ENCODE assay signal across 11 cellular contexts in genomic region chr1:7299994-7300393, GRCh38.
A peak's percentile ranks its signal among the peaks of the same experiment; 100 is the strongest.
DNase-seq lines count a peak whose midpoint lies in the region; ATAC-seq and TF ChIP-seq lines count a peak whose summit lies in the region.
"Had no signal": no experiment of that assay in that cellular context is flagged by ENCODE, and none has a peak within 500 bp of the region (broad histone marks: within the 10 kb centered on the region; RNA-seq: fewer than 3 reads in every experiment).

No MANE protein-coding gene starts in this region.

- H4K8ac ChIP-seq in IMR-90 (ENCODE audit: low read depth in 2 of 2, low read length in 2 of 2) (peak overlapping the region; percentile 86 to 98), mesendoderm (ENCODE audit: low read depth, low read length) (no peak overlapping the region)

- no peak; the same call in 1 of the 2 replicates for TF ChIP-seq POLR2A in IMR-90 (IDR thresholded peaks at IDR 0.05; ENCODE audit: low read depth, low read length)

- ATAC-seq in IMR-90 (ENCODE audit: low read depth) (peak; percentile 33), GM21723 (IDR thresholded peaks at IDR 0.05; ENCODE audit: unreplicated experiment) (no peak)
- ATAC-seq in effector memory CD8-positive, alpha-beta T cell (replicated peaks) = no peak
- ATAC-seq in natural killer cell treated with Interleukin-12 subunit alpha and Interleukin-12 subunit beta and Interleukin-15 and Interleukin-18, amount 100 ng/mL, for 72 hours = no peak

- H4K91ac ChIP-seq in IMR-90 (ENCODE audit: insufficient read depth, low read depth, low read length) = peak overlapping the region; percentile 100

- peak overlapping the region; percentile 99 for H3K23ac ChIP-seq in IMR-90 (ENCODE audit: low read depth, low read length)
- no peak overlapping the region for H3K23ac ChIP-seq in mesendoderm (ENCODE audit: low read length)

- H2AFZ ChIP-seq in IMR-90 (replicated peaks; ENCODE audit: low read length, poor library complexity) = no peak overlapping the region

- H3K9me3 Mint-ChIP-seq in effector memory CD8-positive, alpha-beta T cell = peaks cover 0 to 8% of the 10 kb centered on the region in 2 donors
- H3K9me3 Mint-ChIP-seq in natural killer cell treated with Interleukin-12 subunit alpha and Interleukin-12 subunit beta and Interleukin-15 and Interleukin-18, amount 100 ng/mL, for 72 hours = no peaks in the 10 kb centered on the region
- H3K9me3 Mint-ChIP-seq: activated CD4-positive, alpha-beta memory T cell treated with anti-CD3 and anti-CD28 coated beads, Interleukin-2, amount 10 ng/mL, durations not matched to agents 7 days and 5 days had no signal

- POLR2A ChIA-PET in IMR-90 (lab: Charles Lee; ENCODE audit: unreplicated experiment) = no interaction called here

- H4K20me1 ChIP-seq in IMR-90 (ENCODE audit: insufficient read depth, low read length) = 0 out of 2 replicates have a peak, but pooled peaks cover 3% of the 10 kb centered on the region

- H3K4ac ChIP-seq in IMR-90 (ENCODE audit: low read depth, low read length) = peak overlapping the region; percentile 100
- no peak overlapping the region for H3K4ac ChIP-seq in mesendoderm (ENCODE audit: low read depth, low read length)

- peaks cover 38 to 84% of the 10 kb centered on the region in 2 donors for H3K27me3 Mint-ChIP-seq in effector memory CD8-positive, alpha-beta T cell
- peaks cover 25 to 51% of the 10 kb centered on the region in 2 donors for H3K27me3 Mint-ChIP-seq in natural killer cell treated with Interleukin-12 subunit alpha and Interleukin-12 subunit beta and Interleukin-15 and Interleukin-18, amount 100 ng/mL, for 72 hours

- H3K4me1 Mint-ChIP-seq in effector memory CD8-positive, alpha-beta T cell (ENCODE audit: low read depth in 2 of 2) = no peaks in the 10 kb centered on the region
- no peaks in the 10 kb centered on the region for H3K4me1 Mint-ChIP-seq in natural killer cell treated with Interleukin-12 subunit alpha and Interleukin-12 subunit beta and Interleukin-15 and Interleukin-18, amount 100 ng/mL, for 72 hours (ENCODE audit: low read depth in 2 of 2)
- H3K4me1 Mint-ChIP-seq: activated CD4-positive, alpha-beta memory T cell treated with anti-CD3 and anti-CD28 coated beads, Interleukin-2, amount 10 ng/mL, durations not matched to agents 7 days and 5 days; CD14-positive monocyte had no signal

- TF ChIP-seq CTCF in IMR-90 (conservative IDR thresholded peaks at IDR 0.05; ENCODE audit: low read depth, low read length) = no peak
- TF ChIP-seq CTCF in colonic mucosa (IDR thresholded peaks at IDR 0.05) = no peak

- no peaks in the 10 kb centered on the region for H3K27me3 ChIP-seq in IMR-90 (ENCODE audit: control insufficient read depth, insufficient read depth, low read length)
- H3K27me3 ChIP-seq in colonic mucosa = no peaks in the 10 kb centered on the region
- H3K27me3 ChIP-seq in mesendoderm (ENCODE audit: insufficient read depth, low read length, poor library complexity) = no peaks in the 10 kb centered on the region

- peak overlapping the region; percentile 100 for H2BK120ac ChIP-seq in IMR-90 (ENCODE audit: low read depth, low read length)
- H2BK120ac ChIP-seq in mesendoderm (ENCODE audit: low read depth, low read length) = no peak overlapping the region

- peak overlapping the region; percentile 99 for H2BK20ac ChIP-seq in IMR-90 (ENCODE audit: low read depth, low read length)

- BruUV-seq in IMR-90 (replicated peaks; lab: Mats Ljungman, UMichigan) = no TSS peak

- H3K4me2 ChIP-seq in IMR-90 (ENCODE audit: low read depth, low read length) = peak overlapping the region; percentile 82
- no peak overlapping the region for H3K4me2 ChIP-seq in mesendoderm (ENCODE audit: low read length)

- H3K36me3 ChIP-seq in IMR-90 (ENCODE audit: control insufficient read depth, insufficient read depth, low read length) = no peaks in the 10 kb centered on the region
- no peaks in the 10 kb centered on the region for H3K36me3 ChIP-seq in colonic mucosa
- H3K36me3 ChIP-seq in mesendoderm (ENCODE audit: control insufficient read depth, insufficient read depth, low read length) = no peaks in the 10 kb centered on the region

- H4K5ac ChIP-seq in IMR-90 (ENCODE audit: low read depth, low read length) = peak overlapping the region; percentile 98
- H4K5ac ChIP-seq in mesendoderm (ENCODE audit: low read length) = no peak overlapping the region

- H3K27ac ChIP-seq in IMR-90 (ENCODE audit: insufficient read depth, low read length) = peak overlapping the region; percentile 90
- H3K27ac ChIP-seq in colonic mucosa = peak overlapping the region; percentile 64
- peak overlapping the region; percentile 76 for H3K27ac ChIP-seq in mesendoderm (ENCODE audit: low read depth, low read length)

- intact Hi-C loops in IMR-90 (cut with micrococcal nuclease) = loop anchor here (5.0 to 10.0 kb wide), 4 partner anchors 78 to 345 kb away; no protein-coding TSS in a partner anchor
- intact Hi-C loops in colonic mucosa (cut with DNase I) = no loop called here

- H2AK9ac ChIP-seq in IMR-90 (replicated peaks; ENCODE audit: low read depth, low read length, poor library complexity) = peak overlapping the region; percentile 92

- H3K9me3 ChIP-seq in IMR-90 (ENCODE audit: control insufficient read depth, insufficient read depth, low read length) (peaks cover 8% of the 10 kb centered on the region), colonic mucosa (no peaks in the 10 kb centered on the region)

- dilution Hi-C loops in IMR-90 (cut with HindIII; ENCODE audit: low sequenced_read_pairs, unreplicated experiment) = no loop called here

- peak overlapping the region; percentile 98 for H3K14ac ChIP-seq in IMR-90 (replicated peaks; ENCODE audit: low read depth, low read length)

- H3K18ac ChIP-seq in IMR-90 (ENCODE audit: low read depth, low read length) (peak overlapping the region; percentile 98), mesendoderm (ENCODE audit: low read length) (peak overlapping the region; percentile 31)

- no peaks in the 10 kb centered on the region for H3K79me2 ChIP-seq in mesendoderm (ENCODE audit: control insufficient read depth, insufficient read depth, low read length)

- H3K79me1 ChIP-seq in IMR-90 (ENCODE audit: low read depth in 1 of 2, low read length in 2 of 2) = no peaks in the 10 kb centered on the region
- no peaks in the 10 kb centered on the region for H3K79me1 ChIP-seq in mesendoderm (ENCODE audit: low read length)

- H2AK5ac ChIP-seq in IMR-90 (ENCODE audit: low read depth, low read length) (0 out of 2 replicates have a peak overlapping the region, but pooled peaks have one; percentile 46), mesendoderm (ENCODE audit: low read length) (no peak overlapping the region)

- DNase-seq in ACHN = peak; percentile 12
- DNase-seq in IMR-90 = peak; percentile 96
- DNase-seq in colonic mucosa = peak; percentile 16
- DNase-seq in mesendoderm = no peak
- DNase-seq in HPDE6-E6E7 (ENCODE audit: extremely low spot score) = no peak
- no peak for DNase-seq in effector memory CD8-positive, alpha-beta T cell
- no peak for DNase-seq in natural killer cell treated with Interleukin-12 subunit alpha and Interleukin-12 subunit beta and Interleukin-15 and Interleukin-18, amount 100 ng/mL, for 72 hours (ENCODE audit: low spot score)
- DNase-seq: activated CD4-positive, alpha-beta memory T cell treated with anti-CD3 and anti-CD28 coated beads, Interleukin-2, amount 10 ng/mL, durations not matched to agents 7 days and 5 days; NCI-H1105 treated with DMSO at 0.1 percent for 48 hours had no signal

- in situ Hi-C loops in ACHN (cut with HindIII; ENCODE audit: low pct_ligation_motif_present, low pct_unique_long_range_greater_than_20kb, low sequenced_read_pairs) = no loop called here
- in situ Hi-C loops in IMR-90 (cut with MboI; ENCODE audit: low sequenced_read_pairs) = no loop called here

- H3K4me3 ChIP-seq in IMR-90 (ENCODE audit: insufficient read depth, low read depth, low read length) = no peak overlapping the region
- no peak overlapping the region for H3K4me3 ChIP-seq in colonic mucosa
- no peak overlapping the region for H3K4me3 ChIP-seq in mesendoderm (ENCODE audit: low read length)

- H3K56ac ChIP-seq in IMR-90 (ENCODE audit: extremely low read depth, insufficient read depth, low read length) (peak overlapping the region; percentile 98), mesendoderm (ENCODE audit: low read length) (no peak overlapping the region)

- WGBS in IMR-90 (ENCODE audit: extremely low coverage in 2 of 2, insufficient read length in 1 of 2), 2 experiments = no CpG with 5 or more reads among the region's 2 CpGs
- WGBS in mesendoderm (ENCODE audit: extremely low coverage, insufficient coverage, low lambda C conversion rate) = no CpG with 5 or more reads among the region's 2 CpGs

- H2BK5ac ChIP-seq in IMR-90 (ENCODE audit: low read depth, low read length, poor library complexity, severe bottlenecking) (peak overlapping the region; percentile 99), mesendoderm (ENCODE audit: low read length) (no peak overlapping the region)

- H3K4me3 Mint-ChIP-seq in effector memory CD8-positive, alpha-beta T cell = no peak overlapping the region
- H3K4me3 Mint-ChIP-seq in natural killer cell treated with Interleukin-12 subunit alpha and Interleukin-12 subunit beta and Interleukin-15 and Interleukin-18, amount 100 ng/mL, for 72 hours = no peak overlapping the region
- H3K4me3 Mint-ChIP-seq: activated CD4-positive, alpha-beta memory T cell treated with anti-CD3 and anti-CD28 coated beads, Interleukin-2, amount 10 ng/mL, durations not matched to agents 7 days and 5 days; CD14-positive monocyte had no signal

- H3K4me1 ChIP-seq in IMR-90 (ENCODE audit: control insufficient read depth, insufficient read depth, low read length) (peaks cover 18% of the 10 kb centered on the region), colonic mucosa (no peaks in the 10 kb centered on the region), mesendoderm (ENCODE audit: control insufficient read depth, low read depth, low read length) (peaks cover 2% of the 10 kb centered on the region)

- no peaks in the 10 kb centered on the region for H3K36me3 Mint-ChIP-seq in effector memory CD8-positive, alpha-beta T cell (ENCODE audit: insufficient read depth)
- no peaks in the 10 kb centered on the region for H3K36me3 Mint-ChIP-seq in natural killer cell treated with Interleukin-12 subunit alpha and Interleukin-12 subunit beta and Interleukin-15 and Interleukin-18, amount 100 ng/mL, for 72 hours
- H3K36me3 Mint-ChIP-seq: CD14-positive monocyte had no signal

- H2BK15ac ChIP-seq in IMR-90 (ENCODE audit: low read depth, low read length) = peak overlapping the region; percentile 96; the same call in 2 of the 3 replicates
- no peak overlapping the region for H2BK15ac ChIP-seq in mesendoderm (replicated peaks; ENCODE audit: low read depth)

- CTCF ChIA-PET in IMR-90 (lab: Yijun Ruan, JAX) = interaction anchor here (0.6 kb wide), 1 partner anchor 653 kb away, joined by 3 read pairs; no protein-coding TSS in a partner anchor

- H3K27ac Mint-ChIP-seq in effector memory CD8-positive, alpha-beta T cell = no peak overlapping the region
- H3K27ac Mint-ChIP-seq in natural killer cell treated with Interleukin-12 subunit alpha and Interleukin-12 subunit beta and Interleukin-15 and Interleukin-18, amount 100 ng/mL, for 72 hours = no peak overlapping the region
- H3K27ac Mint-ChIP-seq: activated CD4-positive, alpha-beta memory T cell treated with anti-CD3 and anti-CD28 coated beads, Interleukin-2, amount 10 ng/mL, durations not matched to agents 7 days and 5 days; CD14-positive monocyte had no signal

- H3K9ac ChIP-seq in IMR-90 (ENCODE audit: low read depth, low read length) = peak overlapping the region; percentile 63
- H3K9ac ChIP-seq in colonic mucosa (ENCODE audit: low read depth in 2 of 2, low read length in 2 of 2) = no peak overlapping the region
- no peak overlapping the region for H3K9ac ChIP-seq in mesendoderm (ENCODE audit: low read length)

- no peak for TF ChIP-seq RAD21 in IMR-90 (IDR thresholded peaks at IDR 0.05; ENCODE audit: low read length)

- H3K9me1 ChIP-seq in IMR-90 (ENCODE audit: insufficient read depth, low read length) = peaks cover 11% of the 10 kb centered on the region

Comparison
In these comparisons a context has a peak if more than half of its experiments do, and no peak if none do; other contexts are left out.
1. DNase-seq: peak in ACHN (single experiment), IMR-90 (single experiment) and colonic mucosa (single experiment); none in mesendoderm (single experiment), HPDE6-E6E7 (single experiment), effector memory CD8-positive, alpha-beta T cell (0 of 3) and natural killer cell treated with Interleukin-12 subunit alpha and Interleukin-12 subunit beta and Interleukin-15 and Interleukin-18, amount 100 ng/mL, for 72 hours (single experiment).
2. Peak in every context shown above with its lines, with median percentiles within 50 percentile points of each other: H3K27ac ChIP-seq.